7 cellular contexts compared by ENCODE assay signal in the genomic region with DNA sequence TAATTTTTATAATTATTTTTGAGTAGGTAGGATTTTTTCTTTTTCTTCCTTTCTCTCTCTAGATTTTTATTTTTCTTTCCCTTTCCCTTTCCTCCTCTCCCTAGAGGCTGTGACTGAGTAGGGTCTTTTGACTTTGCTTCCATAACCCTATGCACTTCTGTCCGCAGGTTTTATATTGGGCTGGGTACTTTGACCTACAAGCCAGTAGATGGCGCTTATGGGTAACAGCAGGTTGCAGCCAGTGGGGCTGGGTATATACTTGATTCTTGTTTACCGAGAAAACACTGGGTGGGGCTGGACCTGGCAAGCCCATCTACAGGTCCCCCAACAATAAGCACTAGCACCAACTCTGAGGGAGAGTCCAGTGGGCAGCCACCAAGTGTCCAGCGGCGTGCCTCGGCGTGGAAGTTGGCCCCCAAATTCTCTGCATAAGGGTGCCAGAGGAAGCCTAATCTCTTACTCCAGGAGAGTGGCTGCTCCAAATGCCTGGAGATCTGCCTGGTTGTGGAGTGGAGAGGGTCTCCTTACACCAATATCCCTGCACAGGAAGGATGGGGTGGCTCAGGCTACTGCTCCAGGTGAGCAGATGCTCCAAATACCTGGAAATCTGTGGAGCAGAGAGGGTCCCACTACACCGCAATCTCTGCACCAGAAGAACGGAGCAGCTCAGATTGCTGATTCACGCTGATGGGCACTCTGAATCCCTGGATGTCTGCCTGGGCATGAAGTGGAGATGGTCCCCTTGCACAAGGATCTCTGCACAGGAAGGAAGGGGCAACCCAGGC. TPM values are rescaled to one million over a fixed set of nuclear protein-coding genes. Genes with fewer than 3 reads are reported as not detected.
DNase-seq lines count a peak whose midpoint lies in the region; ATAC-seq and TF ChIP-seq lines count a peak whose summit lies in the region.
"Not testable (repeated sequence)": the region's sequence is repeated elsewhere in the genome, so short reads cannot be mapped to it uniquely, and the experiment has no call there.

No MANE protein-coding gene starts in this region.

- not testable (repeated sequence) for BruUV-seq in Panc1 (replicated peaks; lab: Mats Ljungman, UMichigan)

- not testable (repeated sequence) for H3K36me3 Mint-ChIP-seq in neural progenitor cell

- H3K9me3 Mint-ChIP-seq in neural progenitor cell: not testable (repeated sequence)

- POLR2A ChIA-PET in Panc1 (lab: Charles Lee): not testable (repeated sequence)

- H3K4me2 ChIP-seq in GM23248 (ENCODE audit: unreplicated experiment); neural progenitor cell: not testable (repeated sequence)

- not testable (repeated sequence) for H3K27ac ChIP-seq in GM23248; Panc1 (ENCODE audit: low read length); neural progenitor cell

- peak; percentile 42 for DNase-seq in GM23248
- not testable (repeated sequence) for DNase-seq in Panc1 (ENCODE audit: low read depth, low spot score)
- DNase-seq in adipocyte (ENCODE audit: low read depth): peak; percentile 42
- peak; percentile 4 for DNase-seq in globus pallidus (ENCODE audit: low spot score)
- peak; percentile 50 for DNase-seq in neural progenitor cell (ENCODE audit: low spot score)

- not testable (repeated sequence) for H3K79me2 ChIP-seq in GM23248 (ENCODE audit: insufficient read depth); neural progenitor cell (ENCODE audit: low read depth)

- H3K4me3 ChIP-seq in GM23248; Panc1 (ENCODE audit: low read depth in 2 of 2, low read length in 2 of 2); adipocyte (ENCODE audit: low read length); neural progenitor cell: not testable (repeated sequence)

- not testable (repeated sequence) for H2AFZ ChIP-seq in GM23248; neural progenitor cell (replicated peaks)

- WGBS in GM23248 (ENCODE audit: low coverage in 1 of 2, low lambda C conversion rate in 2 of 2, missing lambda C conversion rate in 2 of 2), 2 experiments: 45 to 49% methylated on average over 7 of the region's 10 CpGs

- H3K27ac Mint-ChIP-seq in neural progenitor cell: not testable (repeated sequence)

- CTCF ChIA-PET in Panc1 (lab: Charles Lee): not testable (repeated sequence)

- not testable (repeated sequence) for H3K9me3 ChIP-seq in GM23248 (ENCODE audit: low read depth); Panc1 (ENCODE audit: control insufficient read depth, insufficient read depth, low read depth, low read length); adipocyte (ENCODE audit: control insufficient read depth, low read length); neural progenitor cell (ENCODE audit: low read depth)

- H3K36me3 ChIP-seq in GM23248 (ENCODE audit: low read depth); Panc1 (ENCODE audit: control insufficient read depth, insufficient read depth, low read length); adipocyte (ENCODE audit: control insufficient read depth, insufficient read depth, low read length, severe bottlenecking); neural progenitor cell: not testable (repeated sequence)

- H3K4me3 Mint-ChIP-seq in neural progenitor cell: not testable (repeated sequence)

- H4K20me1 ChIP-seq in GM23248 (ENCODE audit: insufficient read depth); neural progenitor cell (ENCODE audit: low read depth): not testable (repeated sequence)

- not testable (repeated sequence) for H3K4me1 ChIP-seq in GM23248 (ENCODE audit: insufficient read depth); Panc1 (ENCODE audit: control insufficient read depth, insufficient read depth, low read length); adipocyte (ENCODE audit: control insufficient read depth, insufficient read depth, low read length); neural progenitor cell

- not testable (repeated sequence) for H3K4me1 Mint-ChIP-seq in neural progenitor cell

- not testable (repeated sequence) for H3K9me2 ChIP-seq in GM23248 (ENCODE audit: insufficient read depth)

- H3F3A ChIP-seq in GM23248 (ENCODE audit: insufficient read depth); neural progenitor cell (ENCODE audit: low read depth): not testable (repeated sequence)

- H3K9ac ChIP-seq in GM23248; adipocyte (ENCODE audit: low read length); neural progenitor cell: not testable (repeated sequence)

- H3K27me3 ChIP-seq in GM23248 (replicated peaks; ENCODE audit: insufficient read depth); Panc1 (ENCODE audit: control insufficient read depth, insufficient read depth, low read length); adipocyte (replicated peaks; ENCODE audit: control insufficient read depth, insufficient read depth, low read length); neural progenitor cell: not testable (repeated sequence)

- peak; percentile 85 for TF ChIP-seq CTCF in Panc1 (IDR thresholded peaks at IDR 0.05)
- peak; percentile 65 for TF ChIP-seq CTCF in neural progenitor cell (IDR thresholded peaks at IDR 0.05)

- intact Hi-C loops in Panc1 (cut with micrococcal nuclease; ENCODE audit: unreplicated experiment): loop anchor here (5.0 kb wide), 1 partner anchor 214 kb away; no protein-coding TSS in a partner anchor

- ATAC-seq in GM18502 (IDR thresholded peaks at IDR 0.05; ENCODE audit: poor library complexity, unreplicated experiment) (peak; percentile 95), HG03460 (IDR thresholded peaks at IDR 0.05; ENCODE audit: unreplicated experiment) (peak; percentile 94), Panc1 (peak; percentile 91)

- in situ Hi-C loops in GM23248 (cut with MboI); Panc1 (cut with HindIII; ENCODE audit: low pct_unique_long_range_greater_than_20kb, low sequenced_read_pairs): not testable (repeated sequence)

- not testable (repeated sequence) for H3K27me3 Mint-ChIP-seq in neural progenitor cell (ENCODE audit: insufficient read depth, low read depth)

RNA-seq across cellular contexts. Expression of a gene that starts 4.7 kb away (rescaled TPM):
- 1.3 TPM in 1 of 2 replicates, not detected in the other for total RNA-seq in GM23248 (2014; rRNA removed; shearing (Covaris generic))
- 0.35 and 1.0 TPM in 2 replicates for polyA plus RNA-seq in GM23248 (2016; fragmentation: Nextera tagmentation; extraction: Ambion mirVana)
- total RNA-seq in Panc1 (2021; ENCODE audit: unreplicated experiment) (5.9 TPM), neural progenitor cell (ENCODE audit: low replicate concordance) (0.43 and 1.1 TPM in 2 replicates)
- 7.7 TPM for polyA plus RNA-seq in Panc1 (2012; ENCODE audit: insufficient read length)

RNA-seq across cellular contexts. Expression of a gene that starts 17.1 kb away (rescaled TPM):
- 3.4 and 4.3 TPM in 2 replicates for total RNA-seq in GM23248 (2014; rRNA removed; shearing (Covaris generic))
- 4.5 and 5.8 TPM in 2 replicates for polyA plus RNA-seq in GM23248 (2016; fragmentation: Nextera tagmentation; extraction: Ambion mirVana)
- 12.0 TPM for total RNA-seq in Panc1 (2021; ENCODE audit: unreplicated experiment)
- 7.2 TPM for polyA plus RNA-seq in Panc1 (2012; ENCODE audit: insufficient read length)
- 0.97 and 2.1 TPM in 2 replicates for total RNA-seq in neural progenitor cell (ENCODE audit: low replicate concordance)

RNA-seq across cellular contexts. Expression of a gene that starts 55.6 kb away (rescaled TPM):
- total RNA-seq in GM23248 (2014; rRNA removed; shearing (Covaris generic)): not detected in 2 replicates
- polyA plus RNA-seq in GM23248 (2016; fragmentation: Nextera tagmentation; extraction: Ambion mirVana): not detected in 2 replicates
- total RNA-seq in Panc1 (2021; ENCODE audit: unreplicated experiment) (not detected), neural progenitor cell (ENCODE audit: low replicate concordance) (not detected in 2 replicates)
- polyA plus RNA-seq in Panc1 (2012; ENCODE audit: insufficient read length): not detected
